In genomic region chr13:63435668-63436275, GRCh38 we compare ENCODE assay signal across 12 cellular contexts.
DNase-seq lines count a peak whose midpoint lies in the region; ATAC-seq and TF ChIP-seq lines count a peak whose summit lies in the region.
"Had no signal": no experiment of that assay in that cellular context is flagged by ENCODE, and none has a peak within 500 bp of the region (broad histone marks: within the 10 kb centered on the region; RNA-seq: fewer than 3 reads in every experiment).

No MANE protein-coding gene starts in this region.

- H3K4ac ChIP-seq in mesenchymal stem cell (ENCODE audit: low read depth in 1 of 2, low read length in 2 of 2): no peak overlapping the region

- no peak overlapping the region for H3K4me3 ChIP-seq in brain microvascular endothelial cell (ENCODE audit: low read depth, low read length)
- no peak overlapping the region for H3K4me3 ChIP-seq in mesenchymal stem cell (ENCODE audit: insufficient read depth in 1 of 2, low read depth in 1 of 2, low read length in 2 of 2)
- H3K4me3 ChIP-seq: BLaER1 treated with 17β-estradiol and CSF1 and Interleukin-3, amounts not matched to agents 10 nM and 100 nM had no signal

- H3K27ac ChIP-seq in brain microvascular endothelial cell (peak overlapping the region; percentile 86), mesenchymal stem cell (ENCODE audit: low read length, poor library complexity, severe bottlenecking) (peak overlapping the region; percentile 92)

- no peaks in the 10 kb centered on the region for H3K4me1 ChIP-seq in mesenchymal stem cell (ENCODE audit: control insufficient read depth, insufficient read depth, low read depth, low read length)

- H2BK12ac ChIP-seq in mesenchymal stem cell (ENCODE audit: low read length in 2 of 2): no peak overlapping the region

- H3K14ac ChIP-seq in mesenchymal stem cell (ENCODE audit: low read length in 2 of 2): no peak overlapping the region

- H3K4me2 ChIP-seq in mesenchymal stem cell (ENCODE audit: low read length, poor library complexity, severe bottlenecking): no peak overlapping the region

- TF ChIP-seq CTCF in brain microvascular endothelial cell (IDR thresholded peaks at IDR 0.05; ENCODE audit: low read depth, low read length, missing control alignments): no peak

- no peak overlapping the region for H2AFZ ChIP-seq in mesenchymal stem cell (ENCODE audit: low read depth, low read length)

- no peak overlapping the region for H3K23ac ChIP-seq in mesenchymal stem cell (ENCODE audit: low read length in 2 of 2)

- H3K79me1 ChIP-seq in mesenchymal stem cell (replicated peaks; ENCODE audit: low read length, poor library complexity, severe bottlenecking): no peaks in the 10 kb centered on the region

- H3K9me3 ChIP-seq in mesenchymal stem cell (ENCODE audit: control insufficient read depth, low read length): no peaks in the 10 kb centered on the region

- H2BK5ac ChIP-seq in mesenchymal stem cell (ENCODE audit: low read depth, low read length, poor library complexity, severe bottlenecking): no peak overlapping the region

- H3K36me3 ChIP-seq in brain microvascular endothelial cell (replicated peaks) (no peaks in the 10 kb centered on the region), mesenchymal stem cell (ENCODE audit: control insufficient read depth in 1 of 2, insufficient read depth in 2 of 2, low read depth in 1 of 2, low read length in 2 of 2) (no peaks in the 10 kb centered on the region)
- H3K36me3 ChIP-seq: BLaER1 treated with 17β-estradiol and CSF1 and Interleukin-3, amounts not matched to agents 10 nM and 100 nM had no signal

- H2AK5ac ChIP-seq in mesenchymal stem cell (ENCODE audit: low read length, severe bottlenecking): no peak overlapping the region

- H2BK15ac ChIP-seq in mesenchymal stem cell (ENCODE audit: low read depth, poor library complexity, severe bottlenecking): no peak overlapping the region

- in situ Hi-C loops in brain microvascular endothelial cell (cut with HindIII; ENCODE audit: low pct_ligation_motif_present, low sequenced_read_pairs): no loop called here

- H3K27me3 ChIP-seq in brain microvascular endothelial cell (replicated peaks) (no peaks in the 10 kb centered on the region), mesenchymal stem cell (ENCODE audit: control insufficient read depth in 1 of 2, insufficient read depth in 1 of 2, low read length in 2 of 2) (no peaks in the 10 kb centered on the region)
- H3K27me3 ChIP-seq: BLaER1 treated with 17β-estradiol and CSF1 and Interleukin-3, amounts not matched to agents 10 nM and 100 nM had no signal

- H3K9ac ChIP-seq in mesenchymal stem cell (ENCODE audit: low read length): peak overlapping the region; percentile 78
- H3K9ac ChIP-seq: BLaER1 treated with 17β-estradiol and CSF1 and Interleukin-3, amounts not matched to agents 10 nM and 100 nM had no signal

- WGBS in mesenchymal stem cell: no CpG with 5 or more reads among the region's 2 CpGs

- H4K8ac ChIP-seq in mesenchymal stem cell (ENCODE audit: low read length): no peak overlapping the region

- no peak overlapping the region for H4K91ac ChIP-seq in mesenchymal stem cell (ENCODE audit: low read length)

- no peak overlapping the region for H2BK120ac ChIP-seq in mesenchymal stem cell (ENCODE audit: low read depth, low read length)

- DNase-seq in AG08395 (ENCODE audit: low spot score) (peak; percentile 79), LHCN-M2 (ENCODE audit: low read depth) (peak; percentile 18), brain microvascular endothelial cell (peak; percentile 99), mesenchymal stem cell (peak; percentile 96), GDM1 (lab: John Stamatoyannopoulos, UW) (no peak)
- DNase-seq: effector CD8-positive, alpha-beta T cell; kidney; NCI-H1436 treated with DMSO at 0.1 percent for 48 hours had no signal

- ATAC-seq in HG02852 (IDR thresholded peaks at IDR 0.05; ENCODE audit: unreplicated experiment) (no peak), GM19463 (IDR thresholded peaks at IDR 0.05; ENCODE audit: unreplicated experiment) (no peak), GM19328 (IDR thresholded peaks at IDR 0.05; ENCODE audit: unreplicated experiment) (no peak)

- H3K18ac ChIP-seq in mesenchymal stem cell (ENCODE audit: low read depth in 1 of 2, low read length in 2 of 2): no peak overlapping the region
